12 cellular contexts compared by ENCODE assay signal in genomic region chr20:44513871-44514270, GRCh38. TPM values are rescaled to one million over a fixed set of nuclear protein-coding genes. Genes with fewer than 3 reads are reported as not detected.
A peak's percentile ranks its signal among the peaks of the same experiment; 100 is the strongest.
DNase-seq lines count a peak whose midpoint lies in the region; ATAC-seq and TF ChIP-seq lines count a peak whose summit lies in the region.
"Had no signal": no experiment of that assay in that cellular context is flagged by ENCODE, and none has a peak within 500 bp of the region (broad histone marks: within the 10 kb centered on the region; RNA-seq: fewer than 3 reads in every experiment).

No MANE protein-coding gene starts in this region.

- no peak overlapping the region for H3K27ac ChIP-seq in CD4-positive, alpha-beta memory T cell (ENCODE audit: low read depth, low read length)
- no peak overlapping the region for H3K27ac ChIP-seq in mesenchymal stem cell (ENCODE audit: low read length, poor library complexity, severe bottlenecking)

- H3K18ac ChIP-seq in mesenchymal stem cell (ENCODE audit: low read depth in 1 of 2, low read length in 2 of 2) = peak overlapping the region in 1 of 2 experiments; percentile 21

- no peak overlapping the region for H2BK5ac ChIP-seq in mesenchymal stem cell (ENCODE audit: low read depth, low read length, poor library complexity, severe bottlenecking)

- no peak for DNase-seq in activated CD8-positive, alpha-beta memory T cell treated with anti-CD3 and anti-CD28 coated beads, Interleukin-2, amount 10 ng/mL, durations not matched to agents 7 days and 5 days
- no peak for DNase-seq in activated CD8-positive, alpha-beta memory T cell treated with anti-CD3 and anti-CD28 coated beads for 24 hours
- no peak for DNase-seq in CD4-positive, alpha-beta memory T cell
- DNase-seq in T-helper 17 cell (no peak), mesenchymal stem cell (no peak), AG20443 (ENCODE audit: low spot score) (no peak), GM10248 (ENCODE audit: extremely low spot score) (no peak)
- DNase-seq: NCI-H187 treated with DMSO at 0.1 percent for 48 hours, NCI-H2171, NCI-H82 had no signal

- no peak overlapping the region for H2AK5ac ChIP-seq in mesenchymal stem cell (ENCODE audit: low read length, severe bottlenecking)

- no peak overlapping the region for H2BK120ac ChIP-seq in mesenchymal stem cell (ENCODE audit: low read depth, low read length)

- POLR2A ChIA-PET in CD4-positive, alpha-beta memory T cell (lab: Charles Lee; ENCODE audit: partially characterized antibody) = interaction anchor here (0.8 kb wide), 1 partner anchor 38 kb away, joined by 3 read pairs; the partner anchor contains the start of gene TTPAL
- POLR2A ChIA-PET in GM10248 (lab: Yijun Ruan, JAX) = no interaction called here

- TF ChIP-seq CTCF in GM10248 (IDR thresholded peaks at IDR 0.05; ENCODE audit: control extremely low read depth, extremely low read depth, low read depth, missing control alignments) = no peak

- no peak overlapping the region for H2BK12ac ChIP-seq in mesenchymal stem cell (ENCODE audit: low read length in 2 of 2)

- ATAC-seq in activated CD8-positive, alpha-beta memory T cell treated with anti-CD3 and anti-CD28 coated beads, Interleukin-2, amount 10 ng/mL, durations not matched to agents 7 days and 5 days = peak; percentile 16
- no peak for ATAC-seq in T-helper 17 cell
- ATAC-seq in HG03108 (IDR thresholded peaks at IDR 0.05; ENCODE audit: unreplicated experiment) = no peak

- peaks cover 24% of the 10 kb centered on the region for H3K36me3 Mint-ChIP-seq in activated CD8-positive, alpha-beta memory T cell treated with anti-CD3 and anti-CD28 coated beads, Interleukin-2, amount 10 ng/mL, durations not matched to agents 7 days and 5 days
- H3K36me3 Mint-ChIP-seq in CD4-positive, alpha-beta memory T cell = peaks cover 28 to 65% of the 10 kb centered on the region in 2 donors
- H3K36me3 Mint-ChIP-seq in T-helper 17 cell (ENCODE audit: low read depth) = no peaks in the 10 kb centered on the region

- H3K4ac ChIP-seq in mesenchymal stem cell (ENCODE audit: low read depth in 1 of 2, low read length in 2 of 2) = no peak overlapping the region

- H3K4me2 ChIP-seq in mesenchymal stem cell (ENCODE audit: low read length, poor library complexity, severe bottlenecking) = no peak overlapping the region

- peaks cover 37% of the 10 kb centered on the region for H3K4me1 ChIP-seq in CD4-positive, alpha-beta memory T cell (ENCODE audit: insufficient read depth, low read length)
- H3K4me1 ChIP-seq in mesenchymal stem cell (ENCODE audit: control insufficient read depth, insufficient read depth, low read depth, low read length) = no peaks in the 10 kb centered on the region

- H3K36me3 ChIP-seq in CD4-positive, alpha-beta memory T cell (ENCODE audit: insufficient read depth, low read length) = peaks cover 33% of the 10 kb centered on the region
- H3K36me3 ChIP-seq in mesenchymal stem cell (ENCODE audit: control insufficient read depth in 1 of 2, insufficient read depth in 2 of 2, low read depth in 1 of 2, low read length in 2 of 2) = peaks cover 14 to 46% of the 10 kb centered on the region in 2 experiments

- no peaks in the 10 kb centered on the region for H3K9me3 ChIP-seq in CD4-positive, alpha-beta memory T cell (ENCODE audit: control insufficient read depth in 1 of 2, low read length in 2 of 2)
- H3K9me3 ChIP-seq in T-helper 17 cell (ENCODE audit: control insufficient read depth, low read length, poor library complexity, severe bottlenecking) (no peaks in the 10 kb centered on the region), mesenchymal stem cell (ENCODE audit: control insufficient read depth, low read length) (no peaks in the 10 kb centered on the region)

- H4K91ac ChIP-seq in mesenchymal stem cell (ENCODE audit: low read length) = no peak overlapping the region

- H3K9ac ChIP-seq in mesenchymal stem cell (ENCODE audit: low read length) = peak overlapping the region; percentile 37

- no peaks in the 10 kb centered on the region for H3K27me3 ChIP-seq in CD4-positive, alpha-beta memory T cell (ENCODE audit: insufficient read depth, low read length)
- no peaks in the 10 kb centered on the region for H3K27me3 ChIP-seq in mesenchymal stem cell (ENCODE audit: control insufficient read depth in 1 of 2, insufficient read depth in 1 of 2, low read length in 2 of 2)

- H3K23ac ChIP-seq in mesenchymal stem cell (ENCODE audit: low read length in 2 of 2) = no peak overlapping the region

- intact Hi-C loops in CD4-positive, alpha-beta memory T cell (cut with micrococcal nuclease) = no loop called here

- no peak overlapping the region for H3K4me3 Mint-ChIP-seq in activated CD8-positive, alpha-beta memory T cell treated with anti-CD3 and anti-CD28 coated beads, Interleukin-2, amount 10 ng/mL, durations not matched to agents 7 days and 5 days
- H3K4me3 Mint-ChIP-seq in CD4-positive, alpha-beta memory T cell = peak overlapping the region in 3 of 8 donors; percentile 1 to 55 (median 41)
- H3K4me3 Mint-ChIP-seq in T-helper 17 cell = peak overlapping the region; percentile 33
- H3K4me3 Mint-ChIP-seq: CD14-positive monocyte had no signal

- no peaks in the 10 kb centered on the region for H3K9me3 Mint-ChIP-seq in activated CD8-positive, alpha-beta memory T cell treated with anti-CD3 and anti-CD28 coated beads, Interleukin-2, amount 10 ng/mL, durations not matched to agents 7 days and 5 days (ENCODE audit: low read depth)
- H3K9me3 Mint-ChIP-seq in CD4-positive, alpha-beta memory T cell = no peaks in the 10 kb centered on the region
- H3K9me3 Mint-ChIP-seq: CD14-positive monocyte had no signal

- 96% methylated on average over 10 of the region's 10 CpGs for WGBS in mesenchymal stem cell

- no peak overlapping the region for H3K14ac ChIP-seq in mesenchymal stem cell (ENCODE audit: low read length in 2 of 2)

- H3K27ac Mint-ChIP-seq in activated CD8-positive, alpha-beta memory T cell treated with anti-CD3 and anti-CD28 coated beads, Interleukin-2, amount 10 ng/mL, durations not matched to agents 7 days and 5 days = no peak overlapping the region
- peak overlapping the region in 5 of 7 donors; percentile 25 to 85 (median 56) for H3K27ac Mint-ChIP-seq in CD4-positive, alpha-beta memory T cell
- H3K27ac Mint-ChIP-seq in T-helper 17 cell = peak overlapping the region; percentile 54

- H2AFZ ChIP-seq in mesenchymal stem cell (ENCODE audit: low read depth, low read length) = no peak overlapping the region

- H3K27me3 Mint-ChIP-seq in activated CD8-positive, alpha-beta memory T cell treated with anti-CD3 and anti-CD28 coated beads, Interleukin-2, amount 10 ng/mL, durations not matched to agents 7 days and 5 days = no peaks in the 10 kb centered on the region
- no peaks in the 10 kb centered on the region for H3K27me3 Mint-ChIP-seq in CD4-positive, alpha-beta memory T cell
- no peaks in the 10 kb centered on the region for H3K27me3 Mint-ChIP-seq in T-helper 17 cell

- no peak overlapping the region for H2BK15ac ChIP-seq in mesenchymal stem cell (ENCODE audit: low read depth, poor library complexity, severe bottlenecking)

- H3K4me1 Mint-ChIP-seq in activated CD8-positive, alpha-beta memory T cell treated with anti-CD3 and anti-CD28 coated beads, Interleukin-2, amount 10 ng/mL, durations not matched to agents 7 days and 5 days = peaks cover 27% of the 10 kb centered on the region
- H3K4me1 Mint-ChIP-seq in CD4-positive, alpha-beta memory T cell = peaks cover 26 to 63% (median 40%) of the 10 kb centered on the region in 4 donors
- H3K4me1 Mint-ChIP-seq in T-helper 17 cell = peaks cover 28% of the 10 kb centered on the region

- no peak overlapping the region for H4K8ac ChIP-seq in mesenchymal stem cell (ENCODE audit: low read length)

- H3K4me3 ChIP-seq in CD4-positive, alpha-beta memory T cell (ENCODE audit: low read length in 2 of 2) = no peak overlapping the region
- H3K4me3 ChIP-seq in mesenchymal stem cell (ENCODE audit: insufficient read depth in 1 of 2, low read depth in 1 of 2, low read length in 2 of 2) = peak overlapping the region in 1 of 2 experiments; percentile 14

- peaks cover 21% of the 10 kb centered on the region for H3K79me1 ChIP-seq in mesenchymal stem cell (replicated peaks; ENCODE audit: low read length, poor library complexity, severe bottlenecking)

- CTCF ChIA-PET in activated CD8-positive, alpha-beta memory T cell treated with anti-CD3 and anti-CD28 coated beads, Interleukin-2, amount 10 ng/mL, durations not matched to agents 7 days and 5 days (lab: Charles Lee) = no interaction called here
- CTCF ChIA-PET in CD4-positive, alpha-beta memory T cell (lab: Charles Lee; ENCODE audit: partially characterized antibody) = no interaction called here
- CTCF ChIA-PET in GM10248 (lab: Yijun Ruan, JAX) = interaction anchor here (1.1 kb wide), 1 partner anchor 122 kb away, joined by 3 read pairs; no protein-coding TSS in a partner anchor

RNA-seq across cellular contexts. Expression of gene SERINC3, which starts 8.0 kb away (rescaled TPM):
- total RNA-seq in activated CD8-positive, alpha-beta memory T cell treated with anti-CD3 and anti-CD28 coated beads, Interleukin-2, amount 10 ng/mL, durations not matched to agents 7 days and 5 days = 10 to 100 TPM; 50.1 to 64.6 TPM
- 10 to 100 TPM; 84.8 to 90.1 TPM for total RNA-seq in CD4-positive, alpha-beta memory T cell
- 100 to 1,000 TPM; 184 to 212 TPM for polyA plus RNA-seq in CD4-positive, alpha-beta memory T cell
- total RNA-seq in T-helper 17 cell = 10 to 100 TPM; 62.8 to 76.2 TPM
- 154 TPM for polyA plus RNA-seq in mesenchymal stem cell (2013, experiment 1 of 2)
- 162 TPM for polyA plus RNA-seq in mesenchymal stem cell (2013, experiment 2 of 2)

RNA-seq across cellular contexts. Expression of gene TTPAL, which starts 38.2 kb away (rescaled TPM):
- total RNA-seq in activated CD8-positive, alpha-beta memory T cell treated with anti-CD3 and anti-CD28 coated beads, Interleukin-2, amount 10 ng/mL, durations not matched to agents 7 days and 5 days = 10 to 100 TPM; 16.5 to 23.9 TPM
- total RNA-seq in CD4-positive, alpha-beta memory T cell = 10 to 100 TPM; 17.5 to 18.9 TPM
- polyA plus RNA-seq in CD4-positive, alpha-beta memory T cell = 10 to 100 TPM in 1 of 2 donors, 1 to 10 TPM in 1; 5.7 to 12.3 TPM
- 10 to 100 TPM; 11.1 to 11.7 TPM for total RNA-seq in T-helper 17 cell
- 9.3 TPM for polyA plus RNA-seq in mesenchymal stem cell (2013, experiment 1 of 2)
- polyA plus RNA-seq in mesenchymal stem cell (2013, experiment 2 of 2) = 10.5 TPM
